1 cellular context compared by ENCODE assay signal in the genomic region with DNA sequence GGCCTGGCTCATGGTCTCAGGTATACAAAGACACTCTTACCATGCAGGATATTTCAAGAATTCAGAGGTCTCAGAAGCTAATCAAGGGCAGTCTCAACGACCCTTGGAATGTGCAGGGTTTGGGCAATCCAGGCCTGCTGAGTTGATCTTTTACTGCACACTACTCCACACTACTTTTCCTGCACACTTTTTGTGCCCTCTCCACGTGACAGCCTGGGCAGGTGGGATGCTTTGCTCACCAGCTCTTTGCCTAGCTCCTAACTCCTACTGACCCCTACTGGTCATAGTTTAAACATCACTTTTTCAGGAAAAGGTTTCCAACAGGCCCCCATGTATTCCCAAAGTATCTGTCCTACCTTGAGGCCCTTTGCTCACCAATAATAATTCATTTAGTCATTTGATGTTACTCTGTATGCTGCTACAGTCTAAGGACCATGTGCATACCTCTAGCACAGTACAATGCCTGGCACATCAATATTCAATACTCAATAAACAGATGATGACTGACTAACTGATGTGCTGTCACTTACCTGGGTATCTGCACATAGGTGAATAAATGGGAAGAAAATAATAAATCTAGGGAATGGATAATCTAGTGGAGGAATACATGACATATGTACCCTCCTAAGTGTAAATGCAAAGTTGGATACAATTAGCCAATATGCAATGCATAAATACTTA.
TF ChIP-seq lines count a peak whose summit lies in the region.

No MANE protein-coding gene starts in this region.

TF ChIP-seq in WTC11, 78 proteins besides CTCF, POLR2A, EP300 and RAD21 (continued from another document):
- TF ChIP-seq, protein P1, sequence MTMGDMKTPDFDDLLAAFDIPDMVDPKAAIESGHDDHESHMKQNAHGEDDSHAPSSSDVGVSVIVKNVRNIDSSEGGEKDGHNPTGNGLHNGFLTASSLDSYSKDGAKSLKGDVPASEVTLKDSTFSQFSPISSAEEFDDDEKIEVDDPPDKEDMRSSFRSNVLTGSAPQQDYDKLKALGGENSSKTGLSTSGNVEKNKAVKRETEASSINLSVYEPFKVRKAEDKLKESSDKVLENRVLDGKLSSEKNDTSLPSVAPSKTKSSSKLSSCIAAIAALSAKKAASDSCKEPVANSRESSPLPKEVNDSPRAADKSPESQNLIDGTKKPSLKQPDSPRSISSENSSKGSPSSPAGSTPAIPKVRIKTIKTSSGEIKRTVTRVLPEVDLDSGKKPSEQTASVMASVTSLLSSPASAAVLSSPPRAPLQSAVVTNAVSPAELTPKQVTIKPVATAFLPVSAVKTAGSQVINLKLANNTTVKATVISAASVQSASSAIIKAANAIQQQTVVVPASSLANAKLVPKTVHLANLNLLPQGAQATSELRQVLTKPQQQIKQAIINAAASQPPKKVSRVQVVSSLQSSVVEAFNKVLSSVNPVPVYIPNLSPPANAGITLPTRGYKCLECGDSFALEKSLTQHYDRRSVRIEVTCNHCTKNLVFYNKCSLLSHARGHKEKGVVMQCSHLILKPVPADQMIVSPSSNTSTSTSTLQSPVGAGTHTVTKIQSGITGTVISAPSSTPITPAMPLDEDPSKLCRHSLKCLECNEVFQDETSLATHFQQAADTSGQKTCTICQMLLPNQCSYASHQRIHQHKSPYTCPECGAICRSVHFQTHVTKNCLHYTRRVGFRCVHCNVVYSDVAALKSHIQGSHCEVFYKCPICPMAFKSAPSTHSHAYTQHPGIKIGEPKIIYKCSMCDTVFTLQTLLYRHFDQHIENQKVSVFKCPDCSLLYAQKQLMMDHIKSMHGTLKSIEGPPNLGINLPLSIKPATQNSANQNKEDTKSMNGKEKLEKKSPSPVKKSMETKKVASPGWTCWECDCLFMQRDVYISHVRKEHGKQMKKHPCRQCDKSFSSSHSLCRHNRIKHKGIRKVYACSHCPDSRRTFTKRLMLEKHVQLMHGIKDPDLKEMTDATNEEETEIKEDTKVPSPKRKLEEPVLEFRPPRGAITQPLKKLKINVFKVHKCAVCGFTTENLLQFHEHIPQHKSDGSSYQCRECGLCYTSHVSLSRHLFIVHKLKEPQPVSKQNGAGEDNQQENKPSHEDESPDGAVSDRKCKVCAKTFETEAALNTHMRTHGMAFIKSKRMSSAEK (CRISPR knock-in tag; IDR thresholded peaks at IDR 0.05; ENCODE audit: borderline replicate concordance) = no peak
- TF ChIP-seq, protein P2, sequence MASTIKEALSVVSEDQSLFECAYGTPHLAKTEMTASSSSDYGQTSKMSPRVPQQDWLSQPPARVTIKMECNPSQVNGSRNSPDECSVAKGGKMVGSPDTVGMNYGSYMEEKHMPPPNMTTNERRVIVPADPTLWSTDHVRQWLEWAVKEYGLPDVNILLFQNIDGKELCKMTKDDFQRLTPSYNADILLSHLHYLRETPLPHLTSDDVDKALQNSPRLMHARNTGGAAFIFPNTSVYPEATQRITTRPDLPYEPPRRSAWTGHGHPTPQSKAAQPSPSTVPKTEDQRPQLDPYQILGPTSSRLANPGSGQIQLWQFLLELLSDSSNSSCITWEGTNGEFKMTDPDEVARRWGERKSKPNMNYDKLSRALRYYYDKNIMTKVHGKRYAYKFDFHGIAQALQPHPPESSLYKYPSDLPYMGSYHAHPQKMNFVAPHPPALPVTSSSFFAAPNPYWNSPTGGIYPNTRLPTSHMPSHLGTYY (CRISPR knock-in tag; IDR thresholded peaks at IDR 0.05) = no peak
